1 cellular context compared by ENCODE assay signal in genomic region chr10:85612378-85612775, GRCh38.
TF ChIP-seq lines count a peak whose summit lies in the region.

No MANE protein-coding gene starts in this region.

TF ChIP-seq in WTC11, 78 proteins besides CTCF, POLR2A, EP300 and RAD21 (continued from another document):
- TF ChIP-seq ZNF512 (CRISPR knock-in tag; IDR thresholded peaks at IDR 0.05; ENCODE audit: borderline replicate concordance), result no peak
